ENCODE assay signal across 8 cellular contexts in genomic region chr22:18076060-18076497, GRCh38. TPM values are rescaled to one million over a fixed set of nuclear protein-coding genes. Genes with fewer than 3 reads are reported as not detected.
DNase-seq lines count a peak whose midpoint lies in the region; ATAC-seq and TF ChIP-seq lines count a peak whose summit lies in the region.

No MANE protein-coding gene starts in this region.

- no peak for TF ChIP-seq POLR2A in gastrocnemius medialis (IDR thresholded peaks at IDR 0.05)

- no peaks in the 10 kb centered on the region for H3K27me3 ChIP-seq in gastrocnemius medialis

- no peak overlapping the region for H3K4me3 ChIP-seq in cardiac fibroblast (replicated peaks in 1 of 2; ENCODE audit: low read depth in 2 of 2, low read length in 2 of 2)
- H3K4me3 ChIP-seq in gastrocnemius medialis = peak overlapping the region in 2 of 4 donors; percentile 93 to 98

- ATAC-seq in gastrocnemius medialis (peak; percentile 70), HG03432 (IDR thresholded peaks at IDR 0.05; ENCODE audit: unreplicated experiment) (no peak)

- H3K4me1 ChIP-seq in gastrocnemius medialis = peaks cover 31 to 40% of the 10 kb centered on the region in 2 donors

- no peaks in the 10 kb centered on the region for H3K9me3 ChIP-seq in gastrocnemius medialis

- peak overlapping the region; percentile 82 to 92 (median 90) for H3K27ac ChIP-seq in gastrocnemius medialis

- in situ Hi-C loops in gastrocnemius medialis (cut with MboI; ENCODE audit: low sequenced_read_pairs in 4 of 4) = loop anchor here in 2 of 4 donors (10.0 kb wide), 4 partner anchors 71 to 241 kb away; no protein-coding TSS in a partner anchor

- DNase-seq in stimulated activated CD4-positive, alpha-beta T cell treated with anti-CD3 and anti-CD28 coated beads, Interleukin-4, amount 100 ng/mL, for 24 hours = peak; percentile 54
- DNase-seq in stimulated activated CD4-positive, alpha-beta T cell treated with anti-CD3 and anti-CD28 coated beads, Interleukin-1b, Interleukin-23, amount 100 ng/mL, for 48 hours = no peak
- peak; percentile 75 for DNase-seq in NCI-H1092 treated with DMSO at 0.1 percent for 48 hours (lab: John Stamatoyannopoulos, UW)
- DNase-seq in SKM-1 treated with dmso at 0.1 percent for 144 hours (lab: John Stamatoyannopoulos, UW; ENCODE audit: unreplicated experiment) = peak; percentile 84
- peak; percentile 94 to 96 for DNase-seq in cardiac fibroblast (ENCODE audit: low read depth in 2 of 2)
- peak; percentile 69 for DNase-seq in iPS-NIHi7 (ENCODE audit: extremely low spot score)
- DNase-seq in gastrocnemius medialis = peak; percentile 65 to 76

- peaks cover 0 to 16% of the 10 kb centered on the region in 2 donors for H3K36me3 ChIP-seq in gastrocnemius medialis

- TF ChIP-seq CTCF in cardiac fibroblast (IDR thresholded peaks at IDR 0.05; ENCODE audit: low read depth, low read length) (peak; percentile 78), gastrocnemius medialis (IDR thresholded peaks at IDR 0.05 in 4 of 5, conservative IDR thresholded peaks at IDR 0.05 in 1 of 5) (peak; percentile 88 to 94 (median 92))

- intact Hi-C loops in gastrocnemius medialis (cut with DNase I; ENCODE audit: low total_unique reads) = loop anchor here (1.0 to 5.0 kb wide), 5 partner anchors 51 to 246 kb away; partner anchors contain the start of gene MICAL3

RNA-seq across cellular contexts. Expression of gene PEX26, which starts 1.7 kb away (rescaled TPM):
- total RNA-seq in gastrocnemius medialis = 10 to 100 TPM; 16.4 to 24.7 (median 16.8) TPM

RNA-seq across cellular contexts. Expression of gene TUBA8, which starts 34.5 kb away (rescaled TPM):
- total RNA-seq in gastrocnemius medialis = 100 to 1,000 TPM in 1 of 4 donors, 10 to 100 TPM in 3; 57.8 to 114 (median 77.7) TPM

RNA-seq across cellular contexts. Expression of gene MICAL3, which starts 51.7 kb away (rescaled TPM):
- 1 to 10 TPM; 6.0 to 9.8 (median 8.1) TPM for total RNA-seq in gastrocnemius medialis
